In genomic region chr22:45197606-45198462, GRCh38 we compare ENCODE assay signal across 1 cellular context.
TF ChIP-seq lines count a peak whose summit lies in the region.

No MANE protein-coding gene starts in this region.

TF ChIP-seq in H1, 55 proteins besides CTCF, POLR2A, EP300 and RAD21:
- TF ChIP-seq SRF (IDR thresholded peaks at IDR 0.05; ENCODE audit: low read depth, low read length) (no peak), FOSL1 (IDR thresholded peaks at IDR 0.05; ENCODE audit: insufficient read depth, low read depth, low read length) (no peak), RFX5 (IDR thresholded peaks at IDR 0.05; ENCODE audit: borderline replicate concordance, low read depth, low read length) (no peak), RNF2 (IDR thresholded peaks at IDR 0.05; ENCODE audit: borderline replicate concordance, low read depth, low read length, missing control alignments, poor library complexity, severe bottlenecking) (no peak), PHF8 (conservative IDR thresholded peaks at IDR 0.05; ENCODE audit: low read depth, low read length) (no peak), KDM1A (IDR thresholded peaks at IDR 0.05; ENCODE audit: borderline replicate concordance, low read length) (no peak), MAX (IDR thresholded peaks at IDR 0.05) (no peak), SIRT6 (IDR thresholded peaks at IDR 0.05; ENCODE audit: low read length) (no peak)
